ENCODE assay signal across 8 cellular contexts in genomic region chr21:42164064-42164789, GRCh38. TPM values are rescaled to one million over a fixed set of nuclear protein-coding genes. Genes with fewer than 3 reads are reported as not detected.
DNase-seq lines count a peak whose midpoint lies in the region; ATAC-seq and TF ChIP-seq lines count a peak whose summit lies in the region.

No MANE protein-coding gene starts in this region.

- H3K9me3 ChIP-seq in psoas muscle = no peaks in the 10 kb centered on the region

- no peaks in the 10 kb centered on the region for H3K9me3 Mint-ChIP-seq in activated T-cell treated with anti-CD3 and anti-CD28 coated beads, Interleukin-2, amount 50 U/mL, for 72 hours

- 51 to 53% (median 53%) methylated on average over 7 of the region's 7 CpGs for WGBS in psoas muscle, 3 donors

- peak; percentile 49 for DNase-seq in NK-92 treated with Interleukin-12 subunit alpha and Interleukin-12 subunit beta, amount 100 ng/mL, for 24 hours (lab: John Stamatoyannopoulos, UW)
- DNase-seq in NK-92 (lab: John Stamatoyannopoulos, UW; ENCODE audit: unreplicated experiment) (no peak), NCI-H82 treated with DMSO at 0.1 percent for 48 hours (lab: John Stamatoyannopoulos, UW; ENCODE audit: unreplicated experiment) (peak; percentile 51), Right ventricle myocardium inferior (ENCODE audit: missing footprints) (peak; percentile 84), psoas muscle (peak; percentile 53 to 82), NCI-H2171 (lab: John Stamatoyannopoulos, UW) (no peak)
- DNase-seq in activated T-cell treated with anti-CD3 and anti-CD28 coated beads, Interleukin-2, amount 50 U/mL, for 72 hours = peak; percentile 67 to 68

- no peaks in the 10 kb centered on the region for H3K4me1 ChIP-seq in psoas muscle

- no peaks in the 10 kb centered on the region for H3K36me3 ChIP-seq in psoas muscle (ENCODE audit: insufficient read depth in 1 of 2, low read depth in 1 of 2)

- no peak overlapping the region for H3K4me3 Mint-ChIP-seq in activated T-cell treated with anti-CD3 and anti-CD28 coated beads, Interleukin-2, amount 50 U/mL, for 72 hours

- H3K27me3 ChIP-seq in psoas muscle (ENCODE audit: insufficient read depth in 3 of 3, low read length in 2 of 3) = peaks cover 0 to 2% (median 0%) of the 10 kb centered on the region in 3 donors

- H3K4me3 ChIP-seq in psoas muscle = no peak overlapping the region

- TF ChIP-seq CTCF in psoas muscle (IDR thresholded peaks at IDR 0.05) = peak; percentile 48

- peaks cover 37% of the 10 kb centered on the region for H3K4me1 Mint-ChIP-seq in activated T-cell treated with anti-CD3 and anti-CD28 coated beads, Interleukin-2, amount 50 U/mL, for 72 hours (ENCODE audit: low read depth)

- intact Hi-C loops in Right ventricle myocardium inferior (cut with DNase I) (loop anchor here (1.0 kb wide), 1 partner anchor 286 kb away; no protein-coding TSS in a partner anchor), psoas muscle (cut with DNase I) (loop anchor here in 1 of 2 donors (5.0 kb wide), 1 partner anchor 93 kb away; no protein-coding TSS in a partner anchor)

- ATAC-seq in activated T-cell treated with anti-CD3 and anti-CD28 coated beads, Interleukin-2, amount 50 U/mL, for 72 hours (replicated peaks in 1 of 2) = peak; percentile 84 to 87
- ATAC-seq in Right ventricle myocardium inferior (peak; percentile 64), psoas muscle (peak; percentile 64 to 86 (median 79)), HG02884 (IDR thresholded peaks at IDR 0.05; ENCODE audit: unreplicated experiment) (no peak)

- H3K27ac Mint-ChIP-seq in activated T-cell treated with anti-CD3 and anti-CD28 coated beads, Interleukin-2, amount 50 U/mL, for 72 hours = no peak overlapping the region

- H3K27me3 Mint-ChIP-seq in activated T-cell treated with anti-CD3 and anti-CD28 coated beads, Interleukin-2, amount 50 U/mL, for 72 hours (ENCODE audit: low read depth) = no peaks in the 10 kb centered on the region

- no peak overlapping the region for H3K27ac ChIP-seq in psoas muscle

- no peaks in the 10 kb centered on the region for H3K36me3 Mint-ChIP-seq in activated T-cell treated with anti-CD3 and anti-CD28 coated beads, Interleukin-2, amount 50 U/mL, for 72 hours (ENCODE audit: insufficient read depth in 2 of 2)

RNA-seq across cellular contexts. Expression of gene ABCG1, which starts 54.7 kb away (rescaled TPM):
- total RNA-seq in activated T-cell treated with anti-CD3 and anti-CD28 coated beads, Interleukin-2, amount 50 U/mL, for 72 hours = 10 to 100 TPM; 53.1 to 55.5 TPM
- total RNA-seq in Right ventricle myocardium inferior (9.0 TPM), psoas muscle (10 to 100 TPM in 2 of 4 donors, 1 to 10 TPM in 2; 4.4 to 35.8 (median 16.6) TPM)
- polyA plus RNA-seq in psoas muscle = 1 to 10 TPM; 2.9 to 3.5 (median 3.5) TPM

Comparison
In these comparisons a context has a peak if more than half of its experiments do, and no peak if none do; other contexts are left out.
1. DNase-seq: peak in NK-92 treated with Interleukin-12 subunit alpha and Interleukin-12 subunit beta, amount 100 ng/mL, for 24 hours (single experiment), NCI-H82 treated with DMSO at 0.1 percent for 48 hours (single experiment), activated T-cell treated with anti-CD3 and anti-CD28 coated beads, Interleukin-2, amount 50 U/mL, for 72 hours (2 of 2), Right ventricle myocardium inferior (single experiment) and psoas muscle (2 of 2); none in NK-92 (single experiment) and NCI-H2171 (single experiment).